ENCODE assay signal across 11 cellular contexts in genomic region chr15:74385442-74386132, GRCh38. TPM values are rescaled to one million over a fixed set of nuclear protein-coding genes. Genes with fewer than 3 reads are reported as not detected.
DNase-seq lines count a peak whose midpoint lies in the region; ATAC-seq lines count a peak whose summit lies in the region.
"Had no signal": no experiment of that assay in that cellular context is flagged by ENCODE, and none has a peak within 500 bp of the region (broad histone marks: within the 10 kb centered on the region; RNA-seq: fewer than 3 reads in every experiment).

No MANE protein-coding gene starts in this region.

- no peaks in the 10 kb centered on the region for H3K9me3 Mint-ChIP-seq in activated naive CD8-positive, alpha-beta T cell treated with anti-CD3 and anti-CD28 coated beads for 36 hours
- no peaks in the 10 kb centered on the region for H3K9me3 Mint-ChIP-seq in memory B cell
- H3K9me3 Mint-ChIP-seq: activated naive CD4-positive, alpha-beta T cell treated with anti-CD3 and anti-CD28 coated beads, Interleukin-2, amount 50 U/mL, for 72 hours had no signal

- H3K27me3 ChIP-seq in BLaER1 (no peaks in the 10 kb centered on the region), H7 (ENCODE audit: control insufficient read depth, insufficient read depth, low read length) (no peaks in the 10 kb centered on the region)

- H3K4me1 Mint-ChIP-seq in activated naive CD8-positive, alpha-beta T cell treated with anti-CD3 and anti-CD28 coated beads for 36 hours = peaks cover 68% of the 10 kb centered on the region
- H3K4me1 Mint-ChIP-seq in memory B cell = peaks cover 44% of the 10 kb centered on the region

- DNase-seq in H7 = peak; percentile 66
- no peak for DNase-seq in activated naive CD8-positive, alpha-beta T cell treated with anti-CD3 and anti-CD28 coated beads for 36 hours
- no peak for DNase-seq in memory B cell (ENCODE audit: low spot score in 2 of 2)
- DNase-seq in NCI-H187 (lab: John Stamatoyannopoulos, UW) = no peak
- DNase-seq in sciatic nerve (ENCODE audit: low spot score) = no peak
- DNase-seq: NCI-H1930 had no signal

- H3K4me2 ChIP-seq in BLaER1 = peak overlapping the region; percentile 79

- H3K27ac ChIP-seq in BLaER1 = no peak overlapping the region
- H3K27ac ChIP-seq: prostate gland had no signal

- no peaks in the 10 kb centered on the region for H3K27me3 Mint-ChIP-seq in activated naive CD8-positive, alpha-beta T cell treated with anti-CD3 and anti-CD28 coated beads for 36 hours
- H3K27me3 Mint-ChIP-seq in memory B cell = no peaks in the 10 kb centered on the region

- H3K9ac ChIP-seq in BLaER1 = no peak overlapping the region

- H3K36me3 Mint-ChIP-seq in activated naive CD8-positive, alpha-beta T cell treated with anti-CD3 and anti-CD28 coated beads for 36 hours = no peaks in the 10 kb centered on the region
- no peaks in the 10 kb centered on the region for H3K36me3 Mint-ChIP-seq in memory B cell
- H3K36me3 Mint-ChIP-seq: activated naive CD4-positive, alpha-beta T cell treated with anti-CD3 and anti-CD28 coated beads, Interleukin-2, amount 50 U/mL, for 72 hours had no signal

- ATAC-seq in memory B cell (ENCODE audit: low read depth) = no peak
- no peak for ATAC-seq in GM21515 (IDR thresholded peaks at IDR 0.05; ENCODE audit: unreplicated experiment)
- no peak for ATAC-seq in GM18868 (IDR thresholded peaks at IDR 0.05; ENCODE audit: unreplicated experiment)
- no peak for ATAC-seq in sciatic nerve

- no peak overlapping the region for H3K4me3 ChIP-seq in BLaER1
- no peak overlapping the region for H3K4me3 ChIP-seq in H7 (ENCODE audit: insufficient read depth, low read depth, low read length)
- H3K4me3 ChIP-seq: prostate gland had no signal

- H3K36me3 ChIP-seq in BLaER1 (no peaks in the 10 kb centered on the region), H7 (replicated peaks; ENCODE audit: control insufficient read depth, insufficient read depth, low read length) (no peaks in the 10 kb centered on the region)
- H3K36me3 ChIP-seq: prostate gland had no signal

- no peaks in the 10 kb centered on the region for H3K9me3 ChIP-seq in BLaER1
- H3K9me3 ChIP-seq: prostate gland had no signal

- H3K27ac Mint-ChIP-seq in activated naive CD8-positive, alpha-beta T cell treated with anti-CD3 and anti-CD28 coated beads for 36 hours = peak overlapping the region; percentile 96
- H3K27ac Mint-ChIP-seq in memory B cell = peak overlapping the region; percentile 96

- no peaks in the 10 kb centered on the region for H4K20me1 ChIP-seq in BLaER1

- H3K4me1 ChIP-seq in BLaER1 = peaks cover 81% of the 10 kb centered on the region
- H3K4me1 ChIP-seq: prostate gland had no signal

- intact Hi-C loops in sciatic nerve (cut with DNase I) = no loop called here

- peak overlapping the region; percentile 30 for H3K4me3 Mint-ChIP-seq in activated naive CD8-positive, alpha-beta T cell treated with anti-CD3 and anti-CD28 coated beads for 36 hours
- peak overlapping the region; percentile 71 for H3K4me3 Mint-ChIP-seq in memory B cell

RNA-seq across cellular contexts. Expression of gene CYP11A1, which starts 18.1 kb away (rescaled TPM):
- total RNA-seq in H7 (2014; rRNA removed; shearing (Covaris generic)) = 5.2 and 5.6 TPM in 2 replicates
- under 1 TPM; 0.30 to 0.31 TPM for total RNA-seq in activated naive CD8-positive, alpha-beta T cell treated with anti-CD3 and anti-CD28 coated beads for 36 hours
- total RNA-seq in sciatic nerve = 4.3 TPM

RNA-seq across cellular contexts. Expression of gene SEMA7A, which starts 48.2 kb away (rescaled TPM):
- total RNA-seq in H7 (2014; rRNA removed; shearing (Covaris generic)) = 26.8 and 36.0 TPM in 2 replicates
- total RNA-seq in activated naive CD8-positive, alpha-beta T cell treated with anti-CD3 and anti-CD28 coated beads for 36 hours = 10 to 100 TPM; 48.8 to 51.4 TPM
- 30.9 TPM for total RNA-seq in sciatic nerve
